Comparison of ENCODE assay signal across 9 cellular contexts in genomic region chr16:70706948-70707465, GRCh38. TPM values are rescaled to one million over a fixed set of nuclear protein-coding genes. Genes with fewer than 3 reads are reported as not detected.
DNase-seq lines count a peak whose midpoint lies in the region; ATAC-seq and TF ChIP-seq lines count a peak whose summit lies in the region.
"Had no signal": no experiment of that assay in that cellular context is flagged by ENCODE, and none has a peak within 500 bp of the region (broad histone marks: within the 10 kb centered on the region; RNA-seq: fewer than 3 reads in every experiment).

No MANE protein-coding gene starts in this region.

- H3F3A ChIP-seq in PC-9 (ENCODE audit: insufficient read depth, low read depth) = peaks cover 22% of the 10 kb centered on the region

- no peaks in the 10 kb centered on the region for H3K36me3 Mint-ChIP-seq in activated naive CD8-positive, alpha-beta T cell treated with anti-CD3 and anti-CD28 coated beads for 36 hours

- no peak for ATAC-seq in left lung

- POLR2A ChIA-PET in PC-9 (lab: Charles Lee; ENCODE audit: unreplicated experiment) = interaction anchor here (0.5 to 0.7 kb wide), 4 partner anchors 19 to 1178 kb away, joined by 3 to 10 read pairs (median 5); no protein-coding TSS in a partner anchor

- no peaks in the 10 kb centered on the region for H4K20me1 ChIP-seq in PC-9 (ENCODE audit: insufficient read depth)
- no peaks in the 10 kb centered on the region for H4K20me1 ChIP-seq in osteoblast (ENCODE audit: insufficient read depth, low read length)

- no peaks in the 10 kb centered on the region for H3K9me2 ChIP-seq in PC-9 (ENCODE audit: insufficient read depth)

- no peaks in the 10 kb centered on the region for H3K9me3 ChIP-seq in PC-9 (ENCODE audit: insufficient read depth, low read depth)
- no peaks in the 10 kb centered on the region for H3K9me3 ChIP-seq in osteoblast (ENCODE audit: low read depth, low read length)
- H3K9me3 ChIP-seq in left lung = no peaks in the 10 kb centered on the region

- H3K4me1 ChIP-seq in PC-9 (replicated peaks; ENCODE audit: insufficient read depth) (peaks cover 25% of the 10 kb centered on the region), osteoblast (ENCODE audit: insufficient read depth, low read length) (peaks cover 56% of the 10 kb centered on the region), left lung (peaks cover 18 to 43% of the 10 kb centered on the region in 2 donors)

- H3K27ac ChIP-seq in PC-9 (peak overlapping the region; percentile 60), osteoblast (ENCODE audit: low read depth, low read length) (peak overlapping the region; percentile 88), left lung (peak overlapping the region in 1 of 2 donors; percentile 5)

- BruUV-seq in PC-9 (replicated peaks; lab: Mats Ljungman, UMichigan) = no TSS peak

- TF ChIP-seq CTCF in AG09319 (IDR thresholded peaks at IDR 0.05; ENCODE audit: low read depth, low read length) = no peak
- TF ChIP-seq CTCF in PC-9 (conservative IDR thresholded peaks at IDR 0.05) = no peak
- no peak for TF ChIP-seq CTCF in epithelial cell of esophagus (IDR thresholded peaks at IDR 0.05; ENCODE audit: insufficient read depth, low read depth, low read length, missing control alignments)
- TF ChIP-seq CTCF in osteoblast (IDR thresholded peaks at IDR 0.05; ENCODE audit: extremely low read depth, low read depth, low read length) = no peak
- TF ChIP-seq CTCF in left lung (IDR thresholded peaks at IDR 0.05) = no peak

- H3K4me3 Mint-ChIP-seq in activated naive CD8-positive, alpha-beta T cell treated with anti-CD3 and anti-CD28 coated beads for 36 hours = no peak overlapping the region

- intact Hi-C loops in PC-9 (cut with micrococcal nuclease; ENCODE audit: unreplicated experiment) (loop anchor here (1.0 kb wide), 1 partner anchor 10 kb away; no protein-coding TSS in a partner anchor), left lung (cut with DNase I) (no loop called here)

- peak overlapping the region; percentile 25; the same call in 1 of the 2 replicates for H3K4me3 ChIP-seq in PC-9
- no peak overlapping the region for H3K4me3 ChIP-seq in epithelial cell of esophagus (ENCODE audit: low read length)
- H3K4me3 ChIP-seq in osteoblast (ENCODE audit: insufficient read depth, low read length) = no peak overlapping the region
- no peak overlapping the region for H3K4me3 ChIP-seq in left lung

- no peaks in the 10 kb centered on the region for H3K27me3 ChIP-seq in PC-9 (ENCODE audit: insufficient read depth, low read depth)
- H3K27me3 ChIP-seq in osteoblast (ENCODE audit: insufficient read depth, low read length) = no peaks in the 10 kb centered on the region
- no peaks in the 10 kb centered on the region for H3K27me3 ChIP-seq in left lung

- H3K27ac Mint-ChIP-seq in activated naive CD8-positive, alpha-beta T cell treated with anti-CD3 and anti-CD28 coated beads for 36 hours = no peak overlapping the region

- DNase-seq in AG09319 (ENCODE audit: extremely low read depth, low read depth) (peak; percentile 93), PC-9 (peak; percentile 89 to 91), epithelial cell of esophagus (ENCODE audit: low read depth) (peak; percentile 89), osteoblast (ENCODE audit: insufficient read length, low spot score, missing footprints) (peak; percentile 96), C1 segment of cervical spinal cord (lab: John Stamatoyannopoulos, UW) (no peak), left lung (no peak), NOMO-1 (lab: John Stamatoyannopoulos, UW; ENCODE audit: unreplicated experiment in 2 of 2) (no peak)
- no peak for DNase-seq in activated naive CD8-positive, alpha-beta T cell treated with anti-CD3 and anti-CD28 coated beads for 36 hours
- DNase-seq: head of caudate nucleus had no signal

- H2AFZ ChIP-seq in PC-9 (no peak overlapping the region), osteoblast (ENCODE audit: low read length) (no peak overlapping the region)

- H3K4me1 Mint-ChIP-seq in activated naive CD8-positive, alpha-beta T cell treated with anti-CD3 and anti-CD28 coated beads for 36 hours = peaks cover 5% of the 10 kb centered on the region

- 0 out of 2 replicates have a peak, but pooled peaks cover 8% of the 10 kb centered on the region for H3K79me2 ChIP-seq in PC-9 (ENCODE audit: low read depth)
- peaks cover 5% of the 10 kb centered on the region for H3K79me2 ChIP-seq in osteoblast (ENCODE audit: insufficient read depth, low read length)

- no peaks in the 10 kb centered on the region for H3K27me3 Mint-ChIP-seq in activated naive CD8-positive, alpha-beta T cell treated with anti-CD3 and anti-CD28 coated beads for 36 hours

- H3K4me2 ChIP-seq in PC-9 = peak overlapping the region; percentile 66
- peak overlapping the region; percentile 40 for H3K4me2 ChIP-seq in osteoblast (ENCODE audit: insufficient read depth, low read length)

- CTCF ChIA-PET in PC-9 (lab: Charles Lee) = interaction anchor here (0.6 kb wide), 1 partner anchor 10 kb away, joined by 5 read pairs; no protein-coding TSS in a partner anchor

- H3K9me3 Mint-ChIP-seq in activated naive CD8-positive, alpha-beta T cell treated with anti-CD3 and anti-CD28 coated beads for 36 hours = no peaks in the 10 kb centered on the region

- H3K36me3 ChIP-seq in PC-9 (ENCODE audit: low read depth) (no peaks in the 10 kb centered on the region), osteoblast (ENCODE audit: insufficient read depth, low read length) (no peaks in the 10 kb centered on the region), left lung (peaks cover 0 to 11% of the 10 kb centered on the region in 2 donors)

RNA-seq across cellular contexts. Expression of gene MTSS2, which starts 21.2 kb away (rescaled TPM):
- total RNA-seq in PC-9 (2021) = 27.6 and 52.0 TPM in 2 replicates
- total RNA-seq in osteoblast = 54.2 and 56.5 TPM in 2 replicates
- 10 to 100 TPM; 58.1 to 96.3 TPM for total RNA-seq in left lung
- 1 to 10 TPM; 6.9 to 9.2 TPM for total RNA-seq in activated naive CD8-positive, alpha-beta T cell treated with anti-CD3 and anti-CD28 coated beads for 36 hours

Comparison
In these comparisons a context has a peak if more than half of its experiments do, and no peak if none do; other contexts are left out.
1. DNase-seq: peak in AG09319 (single experiment), PC-9 (2 of 2), epithelial cell of esophagus (single experiment) and osteoblast (single experiment); none in C1 segment of cervical spinal cord (0 of 14), left lung (0 of 2), NOMO-1 (0 of 2) and activated naive CD8-positive, alpha-beta T cell treated with anti-CD3 and anti-CD28 coated beads for 36 hours (single experiment).